25 cellular contexts compared by ENCODE assay signal in genomic region chr9:130532426-130532825, GRCh38.
"Had no signal": no experiment of that assay in that cellular context is flagged by ENCODE, and none has a peak within 500 bp of the region (broad histone marks: within the 10 kb centered on the region; RNA-seq: fewer than 3 reads in every experiment).

No MANE protein-coding gene starts in this region.

- H3K9me3 ChIP-seq: left lung, sigmoid colon, transverse colon, uterus had no signal

- H3K27ac Mint-ChIP-seq: activated CD4-positive, alpha-beta T cell treated with anti-CD3 and anti-CD28 coated beads, Interleukin-2, amount 10 ng/mL, durations not matched to agents 7 days and 5 days; activated CD8-positive, alpha-beta T cell treated with anti-CD3 and anti-CD28 coated beads, Interleukin-2, amount 10 ng/mL, durations not matched to agents 7 days and 5 days; activated naive CD8-positive, alpha-beta T cell; activated T-helper 2 cell treated with anti-CD3 and anti-CD28 coated beads, Interferon-gamma antibody, Interleukin-2, Interleukin-4, amounts not matched to agents 10 μg/mL and 5 μg/mL and 100 μg/mL, durations not matched to agents 14 hours and 24 hours and 36 hours; progenitor cell of endocrine pancreas; stimulated activated naive B cell treated with anti-CD40 and anti-IgM and Interleukin-4, amounts not matched to agents 10 μg/mL and 1 μg/mL and 100 μg/mL, for 72 hours had no signal

- H3K27me3 ChIP-seq: cardiac muscle cell, uterus had no signal

- H3K36me3 ChIP-seq: cardiac muscle cell, left lung, sigmoid colon, transverse colon, uterus had no signal

- H3K4me3 ChIP-seq: cardiac muscle cell, left lung, lung, sigmoid colon, smooth muscle cell, transverse colon, uterus had no signal

- H3K27ac ChIP-seq: cardiac muscle cell, left lung, sigmoid colon, transverse colon, uterus, VCaP had no signal

- DNase-seq: activated CD4-positive, alpha-beta T cell treated with anti-CD3 and anti-CD28 coated beads, Interleukin-2, amount 10 ng/mL, durations not matched to agents 7 days and 5 days; activated CD8-positive, alpha-beta memory T cell treated with anti-CD3 and anti-CD28 coated beads, Interleukin-2, amount 50 U/mL, for 4 hours; activated CD8-positive, alpha-beta T cell treated with anti-CD3 and anti-CD28 coated beads, Interleukin-2, amount 10 ng/mL, durations not matched to agents 7 days and 5 days; activated naive CD4-positive, alpha-beta T cell; activated T-cell treated with anti-CD3 and anti-CD28 coated beads, Interleukin-2, amount 50 U/mL, for 4 hours; cortex of kidney; foreskin fibroblast; left lung; naive thymus-derived CD4-positive, alpha-beta T cell; retina; sigmoid colon; stimulated activated CD4-positive, alpha-beta T cell treated with anti-CD3 and anti-CD28 coated beads, Interleukin-15, amount 100 ng/mL, for 24 hours; stimulated activated CD4-positive, alpha-beta T cell treated with anti-CD3 and anti-CD28 coated beads, Interleukin-2, amount 100 ng/mL, for 48 hours; stimulated activated CD8-positive, alpha-beta memory T cell treated with anti-CD3 and anti-CD28 coated beads, Interleukin-4, amount 100 ng/mL, for 48 hours; stimulated activated naive B cell treated with anti-CD40 and anti-IgM and Interleukin-4, amounts not matched to agents 10 μg/mL and 1 μg/mL and 100 μg/mL, for 72 hours; T-helper 2 cell; transverse colon; uterus had no signal

- H3K4me1 ChIP-seq: uterus had no signal

- H3K9me3 Mint-ChIP-seq: activated CD4-positive, alpha-beta T cell treated with anti-CD3 and anti-CD28 coated beads, Interleukin-2, amount 10 ng/mL, durations not matched to agents 7 days and 5 days; activated T-cell treated with anti-CD3 and anti-CD28 coated beads, Interleukin-2, amount 50 U/mL, for 4 hours; activated T-helper 2 cell treated with anti-CD3 and anti-CD28 coated beads, Interferon-gamma antibody, Interleukin-2, Interleukin-4, amounts not matched to agents 10 μg/mL and 5 μg/mL and 100 μg/mL, durations not matched to agents 14 hours and 24 hours and 36 hours; stimulated activated naive B cell treated with anti-CD40 and anti-IgM and Interleukin-4, amounts not matched to agents 10 μg/mL and 1 μg/mL and 100 μg/mL, for 72 hours had no signal

- H3K4me3 Mint-ChIP-seq: activated CD4-positive, alpha-beta T cell treated with anti-CD3 and anti-CD28 coated beads, Interleukin-2, amount 10 ng/mL, durations not matched to agents 7 days and 5 days; activated CD8-positive, alpha-beta T cell treated with anti-CD3 and anti-CD28 coated beads, Interleukin-2, amount 10 ng/mL, durations not matched to agents 7 days and 5 days; activated naive CD8-positive, alpha-beta T cell; activated T-cell treated with anti-CD3 and anti-CD28 coated beads, Interleukin-2, amount 50 U/mL, for 4 hours; naive thymus-derived CD4-positive, alpha-beta T cell; stimulated activated naive B cell treated with anti-CD40 and anti-IgM and Interleukin-4, amounts not matched to agents 10 μg/mL and 1 μg/mL and 100 μg/mL, for 72 hours had no signal

- H3K4me2 ChIP-seq: smooth muscle cell had no signal

- H3K36me3 Mint-ChIP-seq: activated naive CD8-positive, alpha-beta T cell; stimulated activated naive B cell treated with anti-CD40 and anti-IgM and Interleukin-4, amounts not matched to agents 10 μg/mL and 1 μg/mL and 100 μg/mL, for 72 hours had no signal
